18 cellular contexts compared by ENCODE assay signal in genomic region chr15:80485370-80486164, GRCh38.
DNase-seq lines count a peak whose midpoint lies in the region; ATAC-seq and TF ChIP-seq lines count a peak whose summit lies in the region.
"Had no signal": no experiment of that assay in that cellular context is flagged by ENCODE, and none has a peak within 500 bp of the region (broad histone marks: within the 10 kb centered on the region; RNA-seq: fewer than 3 reads in every experiment).

No MANE protein-coding gene starts in this region.

- H3K27ac ChIP-seq in RWPE2 (ENCODE audit: poor library complexity, severe bottlenecking) (no peak overlapping the region), ascending aorta (no peak overlapping the region)
- H3K27ac ChIP-seq: brain microvascular endothelial cell, C4-2B, SJCRH30, tibial artery, WERI-Rb-1 had no signal

- peak; percentile 47 for ATAC-seq in RWPE2 (ENCODE audit: low read depth)
- no peak for ATAC-seq in mucosa of descending colon
- ATAC-seq: activated T-cell treated with anti-CD3 and anti-CD28 coated beads, Interleukin-2, amount 50 U/mL, for 4 hours; left lobe of liver; stimulated activated naive B cell treated with anti-CD40 and anti-IgM and Interleukin-4, amounts not matched to agents 10 μg/mL and 1 μg/mL and 100 μg/mL, for 72 hours had no signal

- H3K4me1 ChIP-seq in RWPE2 (ENCODE audit: insufficient read depth, poor library complexity, severe bottlenecking) (peaks cover 22% of the 10 kb centered on the region), mucosa of descending colon (ENCODE audit: low read depth) (no peaks in the 10 kb centered on the region), ascending aorta (peaks cover 6 to 25% of the 10 kb centered on the region in 2 donors)
- H3K4me1 ChIP-seq: SJCRH30 had no signal

- no peaks in the 10 kb centered on the region for H3K36me3 ChIP-seq in RWPE2 (ENCODE audit: low read depth)
- H3K36me3 ChIP-seq in mucosa of descending colon (ENCODE audit: low read depth), result no peaks in the 10 kb centered on the region
- no peaks in the 10 kb centered on the region for H3K36me3 ChIP-seq in ascending aorta
- H3K36me3 ChIP-seq: brain microvascular endothelial cell, SJCRH30, tibial artery, WERI-Rb-1 had no signal

- intact Hi-C loops in mucosa of descending colon (cut with DNase I, micrococcal nuclease), result no loop called here
- intact Hi-C loops in ascending aorta (cut with DNase I), result loop anchor here (5.0 to 10.0 kb wide), 3 partner anchors 311 to 849 kb away; no protein-coding TSS in a partner anchor

- no peaks in the 10 kb centered on the region for H3K27me3 ChIP-seq in RWPE2 (ENCODE audit: insufficient read depth, poor library complexity, severe bottlenecking)
- no peaks in the 10 kb centered on the region for H3K27me3 ChIP-seq in ascending aorta
- H3K27me3 ChIP-seq: brain microvascular endothelial cell, SJCRH30, tibial artery had no signal

- H3K4me3 ChIP-seq in RWPE2 (ENCODE audit: severe bottlenecking) (no peak overlapping the region), mucosa of descending colon (no peak overlapping the region), ascending aorta (no peak overlapping the region)
- H3K4me3 ChIP-seq: SJCRH30, tibial artery had no signal

- H3K9me3 ChIP-seq in RWPE2 (ENCODE audit: severe bottlenecking) (no peaks in the 10 kb centered on the region), mucosa of descending colon (no peaks in the 10 kb centered on the region), ascending aorta (no peaks in the 10 kb centered on the region)
- H3K9me3 ChIP-seq: SJCRH30, tibial artery had no signal

- DNase-seq in NCI-H187 treated with DMSO at 0.1 percent for 48 hours (lab: John Stamatoyannopoulos, UW), result peak; percentile 19
- no peak for DNase-seq in NCI-H187 (lab: John Stamatoyannopoulos, UW)
- peak; percentile 22 for DNase-seq in HPDE6-E6E7 (ENCODE audit: extremely low spot score)
- DNase-seq in RWPE2 (ENCODE audit: low spot score), result no peak
- peak; percentile 44 for DNase-seq in kidney tubule cell (ENCODE audit: low spot score)
- no peak for DNase-seq in NCI-H2029 treated with DMSO at 0.1 percent for 48 hours (lab: John Stamatoyannopoulos, UW)
- DNase-seq in mucosa of descending colon, result no peak
- DNase-seq in ascending aorta (ENCODE audit: low spot score in 2 of 2), result no peak
- DNase-seq: activated CD4-positive, alpha-beta memory T cell treated with anti-CD3 and anti-CD28 coated beads for 36 hours; activated T-cell treated with anti-CD3 and anti-CD28 coated beads, Interleukin-2, amount 50 U/mL, for 4 hours; brain microvascular endothelial cell; NCI-H446; SJCRH30; stimulated activated naive B cell treated with anti-CD40 and anti-IgM and Interleukin-4, amounts not matched to agents 10 μg/mL and 1 μg/mL and 100 μg/mL, for 72 hours; tibial artery; WERI-Rb-1 had no signal

- no peak for TF ChIP-seq CTCF in RWPE2 (IDR thresholded peaks at IDR 0.05; ENCODE audit: poor library complexity, severe bottlenecking)
- TF ChIP-seq CTCF in mucosa of descending colon (IDR thresholded peaks at IDR 0.05), result no peak
- no peak for TF ChIP-seq CTCF in ascending aorta (IDR thresholded peaks at IDR 0.05)

Comparison
In these comparisons a context has a peak if more than half of its experiments do, and no peak if none do; other contexts are left out.
1. DNase-seq: peak in NCI-H187 treated with DMSO at 0.1 percent for 48 hours (single experiment), HPDE6-E6E7 (single experiment) and kidney tubule cell (single experiment); none in NCI-H187 (0 of 2), RWPE2 (single experiment), NCI-H2029 treated with DMSO at 0.1 percent for 48 hours (single experiment), mucosa of descending colon (0 of 3) and ascending aorta (0 of 2).